ENCODE assay signal across 8 cellular contexts in genomic region chr19:23758187-23759074, GRCh38. TPM values are rescaled to one million over a fixed set of nuclear protein-coding genes. Genes with fewer than 3 reads are reported as not detected.
DNase-seq lines count a peak whose midpoint lies in the region; ATAC-seq and TF ChIP-seq lines count a peak whose summit lies in the region.

ZNF681 (minus strand) TSS chr19:23758891; CDS start chr19:23758749, 142 bp downstream.

- intact Hi-C loops in activated CD4-positive, alpha-beta T cell treated with anti-CD3 and anti-CD28 coated beads for 36 hours (cut with DNase I, micrococcal nuclease), result loop anchor here (1.0 to 5.0 kb wide), 7 partner anchors 71 to 1126 kb away; partner anchors contain the start of genes ZNF675 (in 2 of the 2), ZNF91 (in 2 of the 2), ZNF492 (in 1 of the 2) and ZNF726 (in 1 of the 2)

- ATAC-seq in HG02798 (IDR thresholded peaks at IDR 0.05; ENCODE audit: poor library complexity, unreplicated experiment) (peak; percentile 92), left lobe of liver (peak; percentile 80)
- ATAC-seq in activated CD4-positive, alpha-beta T cell treated with anti-CD3 and anti-CD28 coated beads for 36 hours, result peak; percentile 93

- POLR2A ChIA-PET in activated CD4-positive, alpha-beta T cell treated with anti-CD3 and anti-CD28 coated beads for 36 hours (lab: Charles Lee), result interaction anchor here (0.6 to 1.4 kb wide), 3 partner anchors 71 to 135 kb away, joined by 3 to 8 read pairs (median 4); partner anchors contain the start of gene ZNF675

- H3K27ac Mint-ChIP-seq in activated CD4-positive, alpha-beta T cell treated with anti-CD3 and anti-CD28 coated beads for 36 hours, result peak within 1 kb of the TSS; percentile 95

- H3K27me3 Mint-ChIP-seq in activated CD4-positive, alpha-beta T cell treated with anti-CD3 and anti-CD28 coated beads for 36 hours, result no peaks in the 10 kb centered on the region

- peak within 1 kb of the TSS; percentile 95 for H3K4me3 Mint-ChIP-seq in activated CD4-positive, alpha-beta T cell treated with anti-CD3 and anti-CD28 coated beads for 36 hours

- H3K9me3 Mint-ChIP-seq in activated CD4-positive, alpha-beta T cell treated with anti-CD3 and anti-CD28 coated beads for 36 hours (ENCODE audit: low read depth), result peaks cover 8% of the 10 kb centered on the region

- CTCF ChIA-PET in activated CD4-positive, alpha-beta T cell treated with anti-CD3 and anti-CD28 coated beads for 36 hours (lab: Charles Lee), result interaction anchor here (0.5 to 2.1 kb wide), 8 partner anchors 11 to 363 kb away, joined by 3 to 9 read pairs (median 4); partner anchors contain the start of genes ZNF675 and ZNF91

- peaks cover 25% of the 10 kb centered on the region for H3K36me3 Mint-ChIP-seq in activated CD4-positive, alpha-beta T cell treated with anti-CD3 and anti-CD28 coated beads for 36 hours (ENCODE audit: low read depth)

- H3K4me1 Mint-ChIP-seq in activated CD4-positive, alpha-beta T cell treated with anti-CD3 and anti-CD28 coated beads for 36 hours, result peaks cover 25% of the 10 kb centered on the region

- TF ChIP-seq CTCF in GM13976 (IDR thresholded peaks at IDR 0.05; ENCODE audit: borderline replicate concordance, control extremely low read depth, extremely low read depth, insufficient read depth, missing control alignments), result no peak

- in situ Hi-C loops in GM13976 (cut with MboI; ENCODE audit: low sequenced_read_pairs, unreplicated experiment), result no loop called here

- DNase-seq in GM13976 (ENCODE audit: low spot score), result peak; percentile 75
- peak; percentile 83 for DNase-seq in NCI-H2029 treated with DMSO at 0.1 percent for 48 hours (lab: John Stamatoyannopoulos, UW)
- peak; percentile 94 for DNase-seq in activated CD4-positive, alpha-beta T cell treated with anti-CD3 and anti-CD28 coated beads for 36 hours
- DNase-seq in dedifferentiated amniotic fluid mesenchymal stem cell (ENCODE audit: extremely low spot score), result peak; percentile 56
- DNase-seq in left lobe of liver (ENCODE audit: low spot score), result peak; percentile 56
- peak; percentile 78 for DNase-seq in stimulated activated CD4-positive, alpha-beta T cell treated with anti-CD3 and anti-CD28 coated beads, Interleukin-2, amount 100 ng/mL, for 4 hours (ENCODE audit: low read depth)
- no peak for DNase-seq in NOMO-1 treated with dmso at 0.1 percent for 144 hours (lab: John Stamatoyannopoulos, UW; ENCODE audit: unreplicated experiment)

RNA-seq across cellular contexts. Expression of gene ZNF681, which starts in this region (rescaled TPM):
- 1 to 10 TPM; 5.7 to 9.1 TPM for total RNA-seq in activated CD4-positive, alpha-beta T cell treated with anti-CD3 and anti-CD28 coated beads for 36 hours
- 0.15 TPM for total RNA-seq in left lobe of liver

Comparison
In these comparisons a context has a peak if more than half of its experiments do, and no peak if none do; other contexts are left out.
1. Peak in DNase-seq and ATAC-seq in left lobe of liver; RNA of the gene not detected or under 1 TPM.